ENCODE assay signal across 25 cellular contexts in genomic region chr17:57115916-57116315, GRCh38.
"Had no signal": no experiment of that assay in that cellular context is flagged by ENCODE, and none has a peak within 500 bp of the region (broad histone marks: within the 10 kb centered on the region; RNA-seq: fewer than 3 reads in every experiment).

No MANE protein-coding gene starts in this region.

- H3K4me1 Mint-ChIP-seq: endodermal cell had no signal

- H3K9me3 Mint-ChIP-seq: dendritic cell treated with granulocyte-macrophage colony-stimulating factor and Interleukin-4, amounts not matched to agents 40 ng/mL and 50 ng/mL, for 4 days; effector memory CD8-positive, alpha-beta T cell; endodermal cell; mesothelial cell of epicardium had no signal

- H3K27ac ChIP-seq: colonic mucosa, epithelial cell of prostate, esophagus squamous epithelium, left lung, lower lobe of right lung had no signal

- H3K4me3 ChIP-seq: colonic mucosa, esophagus squamous epithelium, gastrocnemius medialis, heart right ventricle, left lung, lower lobe of right lung, mucosa of descending colon had no signal

- H3K4me1 ChIP-seq: colonic mucosa had no signal

- ATAC-seq: effector memory CD8-positive, alpha-beta T cell; esophagus mucosa; gastrocnemius medialis; left cardiac atrium; left lung; mucosa of descending colon had no signal

- H3K27me3 ChIP-seq: colonic mucosa, esophagus squamous epithelium, gastrocnemius medialis, heart right ventricle, left lung had no signal

- H3K27me3 Mint-ChIP-seq: dendritic cell treated with granulocyte-macrophage colony-stimulating factor and Interleukin-4, amounts not matched to agents 40 ng/mL and 50 ng/mL, for 4 days; effector memory CD8-positive, alpha-beta T cell had no signal

- H3K27ac Mint-ChIP-seq: dendritic cell treated with granulocyte-macrophage colony-stimulating factor and Interleukin-4, amounts not matched to agents 40 ng/mL and 50 ng/mL, for 4 days; effector memory CD8-positive, alpha-beta T cell; endodermal cell; mesothelial cell of epicardium had no signal

- H3K4me3 Mint-ChIP-seq: dendritic cell treated with granulocyte-macrophage colony-stimulating factor and Interleukin-4, amounts not matched to agents 40 ng/mL and 50 ng/mL, for 4 days; effector memory CD8-positive, alpha-beta T cell; endodermal cell; mesothelial cell of epicardium had no signal

- DNase-seq: cerebellar nuclear complex; colonic mucosa; cortex of kidney; effector CD8-positive, alpha-beta T cell; effector memory CD8-positive, alpha-beta T cell; endodermal cell; erythroblast; esophagus squamous epithelium; foreskin fibroblast; foreskin melanocyte; gastrocnemius medialis; heart right ventricle; hippocampal formation; left cardiac atrium; left lung; lower lobe of right lung; mesenchymal stem cell; mucosa of descending colon had no signal

- H3K9me3 ChIP-seq: colonic mucosa, esophagus squamous epithelium, gastrocnemius medialis, heart right ventricle, left lung, lower lobe of right lung, mucosa of descending colon had no signal

- FAIRE-seq: endometrium, islet of Langerhans, keratinocyte had no signal
